ENCODE assay signal across 24 cellular contexts in genomic region chr1:109280768-109281356, GRCh38. TPM values are rescaled to one million over a fixed set of nuclear protein-coding genes. Genes with fewer than 3 reads are reported as not detected.
DNase-seq lines count a peak whose midpoint lies in the region; ATAC-seq and TF ChIP-seq lines count a peak whose summit lies in the region.
"Had no signal": no experiment of that assay in that cellular context is flagged by ENCODE, and none has a peak within 500 bp of the region (broad histone marks: within the 10 kb centered on the region; RNA-seq: fewer than 3 reads in every experiment).

No MANE protein-coding gene starts in this region.

- H3K79me2 ChIP-seq in GM23338 (replicated peaks; ENCODE audit: insufficient read depth), result peaks cover 26% of the 10 kb centered on the region
- peaks cover 7% of the 10 kb centered on the region; the same call in 1 of the 2 replicates for H3K79me2 ChIP-seq in OCI-LY7 (ENCODE audit: insufficient read depth, low read depth, low read length)
- H3K79me2 ChIP-seq in osteoblast (ENCODE audit: insufficient read depth, low read length), result peaks cover 32% of the 10 kb centered on the region

- peaks cover 12% of the 10 kb centered on the region; the same call in 1 of the 2 replicates for H3K36me3 ChIP-seq in GM23338 (ENCODE audit: insufficient read depth)
- peaks cover 34% of the 10 kb centered on the region for H3K36me3 ChIP-seq in OCI-LY7 (ENCODE audit: insufficient read depth, low read length)
- peaks cover 18% of the 10 kb centered on the region for H3K36me3 ChIP-seq in osteoblast (ENCODE audit: insufficient read depth, low read length)
- H3K36me3 ChIP-seq: gastrocnemius medialis, pancreas had no signal

- intact Hi-C loops in OCI-LY7 (cut with micrococcal nuclease; ENCODE audit: unreplicated experiment), result loop anchor here (5.0 kb wide), 1 partner anchor 201 kb away; the partner anchor contains the start of gene ATXN7L2
- intact Hi-C loops in dorsolateral prefrontal cortex (cut with DNase I), result loop anchor here in 1 of 2 donors (5.0 kb wide), 1 partner anchor 251 kb away; no protein-coding TSS in a partner anchor

- H2AFZ ChIP-seq in GM23338, result no peak overlapping the region
- no peak overlapping the region for H2AFZ ChIP-seq in OCI-LY7 (ENCODE audit: low read length)
- H2AFZ ChIP-seq in osteoblast (ENCODE audit: low read length), result no peak overlapping the region

- H3K4me3 ChIP-seq in GM23338 (0 out of 2 replicates have a peak overlapping the region, but pooled peaks have one; percentile 98), OCI-LY7 (ENCODE audit: low read depth, low read length, poor library complexity, severe bottlenecking) (no peak overlapping the region), dorsolateral prefrontal cortex (peak overlapping the region; percentile 61 to 99 (median 84)), osteoblast (ENCODE audit: insufficient read depth, low read length) (no peak overlapping the region)
- H3K4me3 ChIP-seq: gastrocnemius medialis, GM12878, pancreas had no signal

- H3K4me3 Mint-ChIP-seq in GM23338, result peak overlapping the region; percentile 99; the same call in 1 of the 3 replicates
- H3K4me3 Mint-ChIP-seq in T-cell, result no peak overlapping the region

- H3K9me3 Mint-ChIP-seq in GM23338 (no peaks in the 10 kb centered on the region), T-cell (no peaks in the 10 kb centered on the region)

- H3F3A ChIP-seq in GM23338 (replicated peaks; ENCODE audit: low read depth), result peaks cover 25% of the 10 kb centered on the region

- H3K27ac ChIP-seq in GM23338 (ENCODE audit: low read depth), result no peak overlapping the region
- H3K27ac ChIP-seq in OCI-LY7 (ENCODE audit: low read depth, low read length, poor library complexity, severe bottlenecking), result no peak overlapping the region
- peak overlapping the region; percentile 15 to 100 (median 96) for H3K27ac ChIP-seq in dorsolateral prefrontal cortex
- H3K27ac ChIP-seq in osteoblast (ENCODE audit: low read depth, low read length), result no peak overlapping the region
- H3K27ac ChIP-seq: epithelial cell of prostate, gastrocnemius medialis, KMS-11, pancreas, SJCRH30 had no signal

- H3K4me2 ChIP-seq in GM23338, result 0 out of 2 replicates have a peak overlapping the region, but pooled peaks have one; percentile 99
- H3K4me2 ChIP-seq in OCI-LY7 (ENCODE audit: low read length), result peak overlapping the region; percentile 92; the same call in 1 of the 2 replicates
- H3K4me2 ChIP-seq in osteoblast (ENCODE audit: insufficient read depth, low read length), result peak overlapping the region; percentile 89

- H3K9me3 ChIP-seq in OCI-LY7 (ENCODE audit: low read length) (no peaks in the 10 kb centered on the region), osteoblast (ENCODE audit: low read depth, low read length) (no peaks in the 10 kb centered on the region)
- H3K9me3 ChIP-seq: BE2C, gastrocnemius medialis, pancreas, SJCRH30 had no signal

- H3K36me3 Mint-ChIP-seq in GM23338 (ENCODE audit: low read depth), result peaks cover 37% of the 10 kb centered on the region
- no peaks in the 10 kb centered on the region for H3K36me3 Mint-ChIP-seq in T-cell

- H3K4me1 ChIP-seq in GM23338 (ENCODE audit: insufficient read depth), result peaks cover 28% of the 10 kb centered on the region
- peaks cover 21% of the 10 kb centered on the region for H3K4me1 ChIP-seq in OCI-LY7 (ENCODE audit: insufficient read depth, low read length, poor library complexity, severe bottlenecking)
- H3K4me1 ChIP-seq in osteoblast (ENCODE audit: insufficient read depth, low read length), result peaks cover 33% of the 10 kb centered on the region

- H3K4me1 Mint-ChIP-seq in GM23338 (peaks cover 38% of the 10 kb centered on the region), T-cell (peaks cover 21 to 25% (median 22%) of the 10 kb centered on the region in 3 donors)

- H4K20me1 ChIP-seq in GM23338 (replicated peaks; ENCODE audit: insufficient read depth) (peaks cover 15% of the 10 kb centered on the region), OCI-LY7 (ENCODE audit: insufficient read depth, low read length) (no peaks in the 10 kb centered on the region), osteoblast (ENCODE audit: insufficient read depth, low read length) (no peaks in the 10 kb centered on the region)

- DNase-seq in GM23338 (ENCODE audit: low spot score), result no peak
- no peak for DNase-seq in OCI-LY7 (ENCODE audit: low spot score)
- peak in 1 of 10 donors; percentile 47 for DNase-seq in dorsolateral prefrontal cortex
- DNase-seq in osteoblast (ENCODE audit: insufficient read length, low spot score, missing footprints), result no peak
- DNase-seq in NCI-H748 (lab: John Stamatoyannopoulos, UW; ENCODE audit: unreplicated experiment), result no peak
- no peak for DNase-seq in T-cell
- DNase-seq: activated CD4-positive, alpha-beta T cell treated with anti-CD3 and anti-CD28 coated beads for 1 hour; activated CD8-positive, alpha-beta memory T cell treated with anti-CD3 and anti-CD28 coated beads, Interleukin-2, amount 50 U/mL, for 4 hours; activated gamma-delta T cell treated with Interleukin-2 at 50 U/mL for 16 hours; BE2C; gastrocnemius medialis; GF-D8; HCEC 1CT; NCI-H1048; NCI-H2081 treated with DMSO at 0.1 percent for 48 hours; pancreas; SJCRH30; T1000 had no signal

- no peaks in the 10 kb centered on the region for H3K27me3 ChIP-seq in GM23338 (ENCODE audit: insufficient read depth)
- no peaks in the 10 kb centered on the region for H3K27me3 ChIP-seq in dorsolateral prefrontal cortex
- no peaks in the 10 kb centered on the region for H3K27me3 ChIP-seq in osteoblast (ENCODE audit: insufficient read depth, low read length)
- H3K27me3 ChIP-seq: BE2C, gastrocnemius medialis, pancreas, SJCRH30 had no signal

- CTCF ChIA-PET in OCI-LY7 (lab: Charles Lee; ENCODE audit: unreplicated experiment), result no interaction called here
- CTCF ChIA-PET in T-cell (lab: Charles Lee), result interaction anchor here in 1 of 2 donors (1.0 kb wide), 1 partner anchor 100 kb away, joined by 3 read pairs; no protein-coding TSS in a partner anchor

- H3K9me2 ChIP-seq in GM23338 (ENCODE audit: insufficient read depth) (no peaks in the 10 kb centered on the region), OCI-LY7 (ENCODE audit: insufficient read depth, low read length) (no peaks in the 10 kb centered on the region)

- no TSS peak for BruUV-seq in OCI-LY7 (replicated peaks; lab: Mats Ljungman, UMichigan)

- H3K27me3 Mint-ChIP-seq in GM23338 (ENCODE audit: insufficient read depth, low read depth, poor library complexity), result peaks cover 16% of the 10 kb centered on the region
- no peaks in the 10 kb centered on the region for H3K27me3 Mint-ChIP-seq in T-cell

- POLR2A ChIA-PET in OCI-LY7 (lab: Charles Lee), result interaction anchor here (5.5 kb wide), 1 partner anchor 117 kb away, joined by 55 read pairs; the partner anchor contains the start of gene SORT1
- POLR2A ChIA-PET in T-cell (lab: Charles Lee), result no interaction called here

- H3K27ac Mint-ChIP-seq in GM23338 (no peak overlapping the region), T-cell (no peak overlapping the region)

- ATAC-seq in GM23338, result no peak
- ATAC-seq in HG02678 (IDR thresholded peaks at IDR 0.05; ENCODE audit: unreplicated experiment), result no peak
- no peak for ATAC-seq in T-cell (replicated peaks in 1 of 4)
- ATAC-seq: gastrocnemius medialis, GM12878, left lobe of liver, pancreas had no signal

- TF ChIP-seq CTCF in GM23338 (conservative IDR thresholded peaks at IDR 0.05; ENCODE audit: low read depth in 2 of 2), result no peak
- TF ChIP-seq CTCF in OCI-LY7 (conservative IDR thresholded peaks at IDR 0.05; ENCODE audit: low read length), result no peak
- no peak for TF ChIP-seq CTCF in dorsolateral prefrontal cortex (IDR thresholded peaks at IDR 0.05 in 54 of 56, conservative IDR thresholded peaks at IDR 0.05 in 2 of 56; ENCODE audit: low read depth in 1 of 56, partially characterized antibody in 56 of 56)
- TF ChIP-seq CTCF in osteoblast (IDR thresholded peaks at IDR 0.05; ENCODE audit: extremely low read depth, low read depth, low read length), result no peak

TF ChIP-seq in GM23338, 12 proteins besides CTCF, POLR2A, EP300 and RAD21 (continues in another document):
- TF ChIP-seq JUNB (IDR thresholded peaks at IDR 0.05; ENCODE audit: unreplicated experiment) (no peak), STAT1 (IDR thresholded peaks at IDR 0.05; ENCODE audit: unreplicated experiment) (no peak), POLR2AphosphoS5 (IDR thresholded peaks at IDR 0.05; ENCODE audit: low read depth) (no peak)

RNA-seq across cellular contexts. Expression of gene PSRC1, which starts 2.1 kb away (rescaled TPM):
- total RNA-seq in GM23338 (2014; rRNA removed; shearing (Covaris generic)), result 50.6 and 61.1 TPM in 2 replicates
- 51.4 and 55.0 TPM in 2 replicates for polyA plus RNA-seq in GM23338 (2016; fragmentation: Nextera tagmentation; extraction: Ambion mirVana)
- 42.7 and 44.5 TPM in 2 replicates for total RNA-seq in OCI-LY7 (2014; rRNA removed; shearing (Covaris generic))
- total RNA-seq in OCI-LY7 (2022) (40.7 and 43.7 TPM in 2 replicates), dorsolateral prefrontal cortex (100 to 1,000 TPM in 19 of 120 experiments, 10 to 100 TPM in 101; 52.9 to 176 (median 79.2) TPM), osteoblast (5.4 and 5.9 TPM in 2 replicates), T-cell (1 to 10 TPM in 2 of 5 donors, under 1 TPM in 3; 0.35 to 1.6 (median 0.72) TPM)

RNA-seq across cellular contexts. Expression of gene MYBPHL, which starts 25.9 kb away (rescaled TPM):
- total RNA-seq in GM23338 (2014; rRNA removed; shearing (Covaris generic)), result not detected in 2 replicates
- polyA plus RNA-seq in GM23338 (2016; fragmentation: Nextera tagmentation; extraction: Ambion mirVana), result 0.68 TPM in 1 of 2 replicates, not detected in the other
- total RNA-seq in OCI-LY7 (2014; rRNA removed; shearing (Covaris generic)), result 0.16 TPM in 1 of 2 replicates, not detected in the other
- total RNA-seq in OCI-LY7 (2022), result 0.35 TPM in 1 of 2 replicates, not detected in the other
- 10 to 100 TPM in 14 of 120 experiments, 1 to 10 TPM in 106; 1.9 to 14.4 (median 6.7) TPM for total RNA-seq in dorsolateral prefrontal cortex
- total RNA-seq in osteoblast, result not detected in 2 replicates
- total RNA-seq in T-cell, result not detected
- total RNA-seq: GM12878, left lobe of liver, subcutaneous adipose tissue had no signal

RNA-seq across cellular contexts. Expression of gene CELSR2, which starts 31.5 kb away (rescaled TPM):
- 30.4 and 35.1 TPM in 2 replicates for total RNA-seq in GM23338 (2014; rRNA removed; shearing (Covaris generic))
- polyA plus RNA-seq in GM23338 (2016; fragmentation: Nextera tagmentation; extraction: Ambion mirVana), result 11.1 and 11.2 TPM in 2 replicates
- total RNA-seq in OCI-LY7 (2014; rRNA removed; shearing (Covaris generic)), result 5.0 and 6.9 TPM in 2 replicates
- 12.5 and 13.0 TPM in 2 replicates for total RNA-seq in OCI-LY7 (2022)
- 100 to 1,000 TPM; 115 to 213 (median 171) TPM for total RNA-seq in dorsolateral prefrontal cortex
- total RNA-seq in osteoblast, result 1.4 and 1.5 TPM in 2 replicates
- 1 to 10 TPM; 4.1 to 5.3 (median 4.7) TPM for total RNA-seq in T-cell

Comparison
In these comparisons a context has a peak if more than half of its experiments do, and no peak if none do; other contexts are left out.
1. H3K27ac ChIP-seq: peak in dorsolateral prefrontal cortex (59 of 59); none in GM23338 (single experiment), OCI-LY7 (single experiment) and osteoblast (single experiment).
2. H3K4me3 ChIP-seq: peak in GM23338 (single experiment) and dorsolateral prefrontal cortex (59 of 59); none in OCI-LY7 (single experiment) and osteoblast (single experiment).
3. Peak in every context shown above with its lines, with median percentiles within 50 percentile points of each other: H3K4me2 ChIP-seq.